In genomic region chr9:100417815-100418214, GRCh38 we compare ENCODE assay signal across 10 cellular contexts. TPM values are rescaled to one million over a fixed set of nuclear protein-coding genes. Genes with fewer than 3 reads are reported as not detected.
"Had no signal": no experiment of that assay in that cellular context is flagged by ENCODE, and none has a peak within 500 bp of the region (broad histone marks: within the 10 kb centered on the region; RNA-seq: fewer than 3 reads in every experiment).

No MANE protein-coding gene starts in this region.

- H3K36me3 ChIP-seq: HAP-1 had no signal

- DNase-seq: GM23248, GOT3, H7, HFFc6, KBM-7 had no signal

- H3K9me3 Mint-ChIP-seq: HFFc6 had no signal

- H3K27ac ChIP-seq: GM23248, KMS-11 had no signal

- FAIRE-seq: HTR-8/SVneo had no signal

- H2AFZ ChIP-seq: GM23248 had no signal

- H3K4me3 ChIP-seq: GM23248, HAP-1 had no signal

- ATAC-seq: HCT116 had no signal

- H3K9ac ChIP-seq: GM23248, KMS-11 had no signal

- H3K4me3 Mint-ChIP-seq: HFFc6 had no signal

- H3K27ac Mint-ChIP-seq: HFFc6 had no signal

- H3K4me2 ChIP-seq: KMS-11 had no signal

- H3K9me3 ChIP-seq: HAP-1 had no signal

RNA-seq across cellular contexts. Expression of gene TMEFF1, which starts 55.1 kb away (rescaled TPM):
- total RNA-seq: HT-29 had no signal
